Comparison of ENCODE assay signal across 10 cellular contexts in genomic region chr5:2750026-2750757, GRCh38. TPM values are rescaled to one million over a fixed set of nuclear protein-coding genes. Genes with fewer than 3 reads are reported as not detected.
A peak's percentile ranks its signal among the peaks of the same experiment; 100 is the strongest.
DNase-seq lines count a peak whose midpoint lies in the region; ATAC-seq and TF ChIP-seq lines count a peak whose summit lies in the region.
"Had no signal": no experiment of that assay in that cellular context is flagged by ENCODE, and none has a peak within 500 bp of the region (broad histone marks: within the 10 kb centered on the region; RNA-seq: fewer than 3 reads in every experiment).

No MANE protein-coding gene starts in this region.

- H3K27ac Mint-ChIP-seq in activated T-cell treated with anti-CD3 and anti-CD28 coated beads, Interleukin-2, amount 50 U/mL, for 24 hours: peak overlapping the region; percentile 78
- peak overlapping the region; percentile 39 for H3K27ac Mint-ChIP-seq in activated naive CD8-positive, alpha-beta T cell treated with anti-CD3 and anti-CD28 coated beads, Interleukin-2, amount 50 U/mL, for 24 hours

- H3K27me3 ChIP-seq in subcutaneous abdominal adipose tissue (ENCODE audit: control insufficient read depth in 5 of 5, insufficient read depth in 4 of 5, low read length in 5 of 5): peaks cover 0 to 29% (median 12%) of the 10 kb centered on the region in 5 donors

- peaks cover 13% of the 10 kb centered on the region for H3K4me1 Mint-ChIP-seq in activated T-cell treated with anti-CD3 and anti-CD28 coated beads, Interleukin-2, amount 50 U/mL, for 24 hours (ENCODE audit: low read depth)
- peaks cover 4% of the 10 kb centered on the region for H3K4me1 Mint-ChIP-seq in activated naive CD8-positive, alpha-beta T cell treated with anti-CD3 and anti-CD28 coated beads, Interleukin-2, amount 50 U/mL, for 24 hours

- intact Hi-C loops in OCI-LY7 (cut with micrococcal nuclease; ENCODE audit: unreplicated experiment): no loop called here

- no peak for TF ChIP-seq CTCF in OCI-LY7 (conservative IDR thresholded peaks at IDR 0.05; ENCODE audit: low read length)

- ATAC-seq in activated naive CD8-positive, alpha-beta T cell treated with anti-CD3 and anti-CD28 coated beads, Interleukin-2, amount 50 U/mL, for 24 hours: no peak
- no peak for ATAC-seq in HG02642 (IDR thresholded peaks at IDR 0.05; ENCODE audit: poor library complexity, unreplicated experiment)

- H4K20me1 ChIP-seq in OCI-LY7 (ENCODE audit: insufficient read depth, low read length): no peaks in the 10 kb centered on the region

- CTCF ChIA-PET in OCI-LY7 (lab: Charles Lee; ENCODE audit: unreplicated experiment): no interaction called here

- no peaks in the 10 kb centered on the region for H3K79me2 ChIP-seq in OCI-LY7 (ENCODE audit: insufficient read depth, low read depth, low read length)

- H3K4me3 ChIP-seq in iPS-11a (ENCODE audit: low read depth, low read length) (peak overlapping the region; percentile 80), subcutaneous abdominal adipose tissue (ENCODE audit: low read depth in 1 of 5, low read length in 5 of 5) (peak overlapping the region; percentile 59 to 73 (median 62)), OCI-LY7 (ENCODE audit: low read depth, low read length, poor library complexity, severe bottlenecking) (no peak overlapping the region)
- H3K4me3 ChIP-seq: adrenal gland had no signal

- BruUV-seq in OCI-LY7 (replicated peaks; lab: Mats Ljungman, UMichigan): no TSS peak

- H3K27ac ChIP-seq in subcutaneous abdominal adipose tissue (ENCODE audit: low read depth, low read length) (no peak overlapping the region), OCI-LY7 (ENCODE audit: low read depth, low read length, poor library complexity, severe bottlenecking) (no peak overlapping the region)
- H3K27ac ChIP-seq: adrenal gland had no signal

- H3K9me3 ChIP-seq in subcutaneous abdominal adipose tissue (ENCODE audit: control insufficient read depth in 5 of 5, low read length in 5 of 5) (no peaks in the 10 kb centered on the region), OCI-LY7 (ENCODE audit: low read length) (no peaks in the 10 kb centered on the region)
- H3K9me3 ChIP-seq: adrenal gland had no signal

- peaks cover 3% of the 10 kb centered on the region for H3K9me3 Mint-ChIP-seq in activated T-cell treated with anti-CD3 and anti-CD28 coated beads, Interleukin-2, amount 50 U/mL, for 24 hours
- no peaks in the 10 kb centered on the region for H3K9me3 Mint-ChIP-seq in activated naive CD8-positive, alpha-beta T cell treated with anti-CD3 and anti-CD28 coated beads, Interleukin-2, amount 50 U/mL, for 24 hours

- H3K4me3 Mint-ChIP-seq in activated T-cell treated with anti-CD3 and anti-CD28 coated beads, Interleukin-2, amount 50 U/mL, for 24 hours: no peak overlapping the region
- H3K4me3 Mint-ChIP-seq in activated naive CD8-positive, alpha-beta T cell treated with anti-CD3 and anti-CD28 coated beads, Interleukin-2, amount 50 U/mL, for 24 hours: no peak overlapping the region

- no peaks in the 10 kb centered on the region for H3K36me3 Mint-ChIP-seq in activated T-cell treated with anti-CD3 and anti-CD28 coated beads, Interleukin-2, amount 50 U/mL, for 24 hours (ENCODE audit: low read depth)
- peaks cover 9% of the 10 kb centered on the region for H3K36me3 Mint-ChIP-seq in activated naive CD8-positive, alpha-beta T cell treated with anti-CD3 and anti-CD28 coated beads, Interleukin-2, amount 50 U/mL, for 24 hours (ENCODE audit: low read depth)

- no peak overlapping the region for H3K4me2 ChIP-seq in OCI-LY7 (ENCODE audit: low read length)

- H3K36me3 ChIP-seq in subcutaneous abdominal adipose tissue (ENCODE audit: control insufficient read depth in 5 of 5, insufficient read depth in 5 of 5, low read length in 5 of 5) (peaks cover 0 to 4% (median 0%) of the 10 kb centered on the region in 5 donors), OCI-LY7 (ENCODE audit: insufficient read depth, low read length) (no peaks in the 10 kb centered on the region)
- H3K36me3 ChIP-seq: adrenal gland had no signal

- H2AFZ ChIP-seq in OCI-LY7 (ENCODE audit: low read length): no peak overlapping the region

- POLR2A ChIA-PET in OCI-LY7 (lab: Charles Lee): no interaction called here

- H3K27me3 Mint-ChIP-seq in activated T-cell treated with anti-CD3 and anti-CD28 coated beads, Interleukin-2, amount 50 U/mL, for 24 hours: peaks cover 68% of the 10 kb centered on the region
- peaks cover 58% of the 10 kb centered on the region for H3K27me3 Mint-ChIP-seq in activated naive CD8-positive, alpha-beta T cell treated with anti-CD3 and anti-CD28 coated beads, Interleukin-2, amount 50 U/mL, for 24 hours

- peak overlapping the region in 3 of 5 donors; percentile 30 to 71 (median 46) for H3K9ac ChIP-seq in subcutaneous abdominal adipose tissue (ENCODE audit: low read length in 5 of 5)

- H3K4me1 ChIP-seq in subcutaneous abdominal adipose tissue (ENCODE audit: control insufficient read depth in 5 of 5, insufficient read depth in 5 of 5, low read length in 5 of 5): peaks cover 0 to 48% (median 37%) of the 10 kb centered on the region in 5 donors
- H3K4me1 ChIP-seq in OCI-LY7 (ENCODE audit: insufficient read depth, low read length, poor library complexity, severe bottlenecking): no peaks in the 10 kb centered on the region
- H3K4me1 ChIP-seq: adrenal gland had no signal

- no peaks in the 10 kb centered on the region for H3K9me2 ChIP-seq in OCI-LY7 (ENCODE audit: insufficient read depth, low read length)

- no peak for DNase-seq in activated T-cell treated with anti-CD3 and anti-CD28 coated beads, Interleukin-2, amount 50 U/mL, for 24 hours
- no peak for DNase-seq in activated T-cell treated with anti-CD3 and anti-CD28 coated beads, Interleukin-2, amount 50 U/mL, for 1 hour
- no peak for DNase-seq in activated naive CD8-positive, alpha-beta T cell treated with anti-CD3 and anti-CD28 coated beads, Interleukin-2, amount 50 U/mL, for 24 hours
- no peak for DNase-seq in hepatic stellate cell (ENCODE audit: low spot score)
- DNase-seq in OCI-LY7 (ENCODE audit: low spot score): no peak
- DNase-seq: stimulated activated CD4-positive, alpha-beta T cell treated with anti-CD3 and anti-CD28 coated beads, Interleukin-4, amount 100 ng/mL, for 4 hours had no signal

RNA-seq across cellular contexts. Expression of gene IRX2, which starts 1.3 kb away (rescaled TPM):
- not detected in 2 replicates for total RNA-seq in OCI-LY7 (2014; rRNA removed; shearing (Covaris generic))
- total RNA-seq in OCI-LY7 (2022): not detected in 2 replicates
